Comparison of ENCODE assay signal across 8 cellular contexts in genomic region chr11:126394634-126395072, GRCh38. TPM values are rescaled to one million over a fixed set of nuclear protein-coding genes. Genes with fewer than 3 reads are reported as not detected.
DNase-seq lines count a peak whose midpoint lies in the region; ATAC-seq and TF ChIP-seq lines count a peak whose summit lies in the region.
"Not testable (repeated sequence)": the region's sequence is repeated elsewhere in the genome, so short reads cannot be mapped to it uniquely, and the experiment has no call there.

No MANE protein-coding gene starts in this region.

- H3K36me3 ChIP-seq in RWPE2 (ENCODE audit: low read depth); heart left ventricle; left lung: not testable (repeated sequence)

- BruUV-seq in MCF 10A (replicated peaks; lab: Mats Ljungman, UMichigan), result not testable (repeated sequence)

- DNase-seq in ACHN, result peak; percentile 36
- DNase-seq in M059J (ENCODE audit: low read depth), result peak; percentile 87
- DNase-seq in RWPE2 (ENCODE audit: low spot score); left lung; sciatic nerve (ENCODE audit: low spot score): not testable (repeated sequence)
- peak; percentile 91 for DNase-seq in MCF 10A (ENCODE audit: unreplicated experiment)
- peak in 4 of 5 donors; percentile 55 to 85 (median 70) for DNase-seq in heart left ventricle

- H3K27me3 Mint-ChIP-seq in MCF 10A (ENCODE audit: insufficient read depth, unreplicated experiment), result not testable (repeated sequence)

- CTCF ChIA-PET in MCF 10A (lab: Yijun Ruan, JAX), result interaction anchor here (0.7 to 1.8 kb wide), 6 partner anchors 11 to 364 kb away, joined by 3 to 6 read pairs (median 3); no protein-coding TSS in a partner anchor

- H3K4me1 ChIP-seq in RWPE2 (ENCODE audit: insufficient read depth, poor library complexity, severe bottlenecking) (peaks cover 36% of the 10 kb centered on the region), heart left ventricle (peaks cover 8 to 61% (median 42%) of the 10 kb centered on the region in 12 donors), left lung (peaks cover 5 to 28% of the 10 kb centered on the region in 2 donors)

- peaks cover 27% of the 10 kb centered on the region for H3K4me1 Mint-ChIP-seq in MCF 10A (ENCODE audit: insufficient read depth, unreplicated experiment)

- H3K4me3 ChIP-seq in RWPE2 (ENCODE audit: severe bottlenecking); heart left ventricle; left lung: not testable (repeated sequence)

- POLR2A ChIA-PET in MCF 10A (lab: Yijun Ruan, JAX), result interaction anchor here (0.6 to 2.4 kb wide), 5 partner anchors 8 to 95 kb away, joined by 3 to 11 read pairs (median 4); partner anchors contain the start of gene ST3GAL4

- H3K27ac Mint-ChIP-seq in MCF 10A (ENCODE audit: low read depth, unreplicated experiment), result peak overlapping the region; percentile 83

- not testable (repeated sequence) for H3K27me3 ChIP-seq in RWPE2 (ENCODE audit: insufficient read depth, poor library complexity, severe bottlenecking); heart left ventricle; left lung

- TF ChIP-seq POLR2A in heart left ventricle (IDR thresholded peaks at IDR 0.05), result not testable (repeated sequence)

- intact Hi-C loops in MCF 10A (cut with micrococcal nuclease); left lung (cut with DNase I); sciatic nerve (cut with DNase I): not testable (repeated sequence)
- intact Hi-C loops in heart left ventricle (cut with DNase I), result loop anchor here in 4 of 10 donors (5.0 kb wide), 2 partner anchors 37 to 77 kb away; partner anchors contain the start of gene ST3GAL4 (in 4 of the 4)

- in situ Hi-C loops in ACHN (cut with HindIII; ENCODE audit: low pct_ligation_motif_present, low pct_unique_long_range_greater_than_20kb, low sequenced_read_pairs), result not testable (repeated sequence)

- peak; percentile 93 for ATAC-seq in RWPE2 (ENCODE audit: low read depth)
- peak; percentile 72 for ATAC-seq in esophagus mucosa
- ATAC-seq in heart left ventricle, result peak; percentile 77 to 82 (median 82)
- ATAC-seq in left lung, result peak; percentile 47
- ATAC-seq in sciatic nerve, result peak; percentile 54

- H3K27ac ChIP-seq in RWPE2 (ENCODE audit: poor library complexity, severe bottlenecking), result peak overlapping the region; percentile 94
- H3K27ac ChIP-seq in heart left ventricle, result peak overlapping the region; percentile 59 to 93 (median 74)
- not testable (repeated sequence) for H3K27ac ChIP-seq in left lung

- H3K4me3 Mint-ChIP-seq in MCF 10A (ENCODE audit: unreplicated experiment), result not testable (repeated sequence)

- TF ChIP-seq CTCF in RWPE2 (IDR thresholded peaks at IDR 0.05; ENCODE audit: poor library complexity, severe bottlenecking); MCF 10A (IDR thresholded peaks at IDR 0.05; ENCODE audit: unreplicated experiment); heart left ventricle (IDR thresholded peaks at IDR 0.05); left lung (IDR thresholded peaks at IDR 0.05): not testable (repeated sequence)

- H3K9me3 ChIP-seq in RWPE2 (ENCODE audit: severe bottlenecking); heart left ventricle; left lung: not testable (repeated sequence)

- 36 to 57% (median 47%) methylated on average over 3 to 7 of the region's 7 CpGs for WGBS in heart left ventricle, 4 donors

- not testable (repeated sequence) for H3K36me3 Mint-ChIP-seq in MCF 10A (ENCODE audit: insufficient read depth, unreplicated experiment)

- H3K9me3 Mint-ChIP-seq in MCF 10A (ENCODE audit: unreplicated experiment), result not testable (repeated sequence)

RNA-seq across cellular contexts. Expression of gene ST3GAL4, which starts 39.2 kb away (rescaled TPM):
- 49.2 and 50.6 TPM in 2 replicates for total RNA-seq in M059J (2014; rRNA removed; shearing (Covaris generic))
- total RNA-seq in MCF 10A (2022) (12.3 and 15.3 TPM in 2 replicates), esophagus mucosa (54.2 TPM), heart left ventricle (10 to 100 TPM; 30.6 to 88.5 (median 59.8) TPM), left lung (10 to 100 TPM; 33.1 to 35.9 TPM), sciatic nerve (72.4 TPM)
- polyA plus RNA-seq in heart left ventricle, result 100 to 1,000 TPM in 1 of 2 donors, 10 to 100 TPM in 1; 66.1 to 168 TPM
